1 cellular context compared by ENCODE assay signal in genomic region chr21:34129039-34129891, GRCh38.
TF ChIP-seq lines count a peak whose summit lies in the region.

No MANE protein-coding gene starts in this region.

TF ChIP-seq in HCT116, 20 proteins besides CTCF, POLR2A, EP300 and RAD21 (continued from another document):
- no peak for TF ChIP-seq REST (IDR thresholded peaks at IDR 0.05; ENCODE audit: low read depth)
- TF ChIP-seq SRF (IDR thresholded peaks at IDR 0.05; ENCODE audit: low read depth), result no peak
